8 cellular contexts compared by ENCODE assay signal in genomic region chr1:21937034-21937371, GRCh38. TPM values are rescaled to one million over a fixed set of nuclear protein-coding genes. Genes with fewer than 3 reads are reported as not detected.
DNase-seq lines count a peak whose midpoint lies in the region; ATAC-seq, FAIRE-seq and TF ChIP-seq lines count a peak whose summit lies in the region.

Gene HSPG2, minus strand, starts transcription at chr1:21937310. Its CDS starts 93 bp downstream, at chr1:21937217.

- H3K27me3 ChIP-seq in CD4-positive, CD25-positive, alpha-beta regulatory T cell (ENCODE audit: control insufficient read depth, insufficient read depth, low read length): peaks cover 2% of the 10 kb centered on the region
- H3K27me3 ChIP-seq in NT2/D1 (ENCODE audit: insufficient read depth, insufficient read length) (no peaks in the 10 kb centered on the region), endothelial cell of umbilical vein (ENCODE audit: control insufficient read depth in 2 of 2, insufficient read depth in 2 of 2, low read length in 2 of 2) (no peaks in the 10 kb centered on the region)

- H3K4me3 ChIP-seq in CD4-positive, CD25-positive, alpha-beta regulatory T cell (ENCODE audit: low read depth, low read length): peak within 1 kb of the TSS; percentile 67
- peak within 1 kb of the TSS; percentile 79 for H3K4me3 ChIP-seq in NT2/D1 (ENCODE audit: insufficient read length, low read depth)
- peak within 1 kb of the TSS; percentile 71 to 88 (median 81) for H3K4me3 ChIP-seq in endothelial cell of umbilical vein (replicated peaks in 1 of 3; ENCODE audit: insufficient read depth in 1 of 3, low read depth in 1 of 3, low read length in 3 of 3)

- H3K4me2 ChIP-seq in endothelial cell of umbilical vein (ENCODE audit: insufficient read depth, low read length): peak within 1 kb of the TSS; percentile 80

- H3K9me3 ChIP-seq in CD4-positive, CD25-positive, alpha-beta regulatory T cell (ENCODE audit: control insufficient read depth in 2 of 2, low read length in 2 of 2): no peaks in the 10 kb centered on the region
- no peaks in the 10 kb centered on the region for H3K9me3 ChIP-seq in NT2/D1 (ENCODE audit: insufficient read depth, low read length)
- no peaks in the 10 kb centered on the region for H3K9me3 ChIP-seq in endothelial cell of umbilical vein (replicated peaks; ENCODE audit: control insufficient read depth, insufficient read depth, low read length)

- dilution Hi-C loops in endothelial cell of umbilical vein (cut with MboI; ENCODE audit: extremely low pct_ligation_motif_present, low sequenced_read_pairs): no loop called here

- peak within 1 kb of the TSS; percentile 84 to 99 (median 92) for H3K4me3 Mint-ChIP-seq in CD4-positive, CD25-positive, alpha-beta regulatory T cell
- peak within 1 kb of the TSS; percentile 88 for H3K4me3 Mint-ChIP-seq in natural killer cell

- intact Hi-C loops in endothelial cell of umbilical vein (cut with micrococcal nuclease): loop anchor here (5.0 kb wide), 1 partner anchor 155 kb away; the partner anchor contains the start of gene USP48
- intact Hi-C loops in natural killer cell (cut with micrococcal nuclease): no loop called here

- no peaks in the 10 kb centered on the region for H4K20me1 ChIP-seq in endothelial cell of umbilical vein (replicated peaks; ENCODE audit: control insufficient read depth, extremely low read depth, insufficient read depth, low read length)

- no peaks in the 10 kb centered on the region for H3K9me3 Mint-ChIP-seq in CD4-positive, CD25-positive, alpha-beta regulatory T cell
- H3K9me3 Mint-ChIP-seq in natural killer cell: no peaks in the 10 kb centered on the region

- no peaks in the 10 kb centered on the region for H3K36me3 ChIP-seq in CD4-positive, CD25-positive, alpha-beta regulatory T cell (ENCODE audit: control insufficient read depth, insufficient read depth, low read length)
- H3K36me3 ChIP-seq in NT2/D1 (ENCODE audit: insufficient read depth, insufficient read length, low read length) (peaks cover 19% of the 10 kb centered on the region), endothelial cell of umbilical vein (ENCODE audit: control insufficient read depth in 2 of 2, extremely low read depth in 1 of 2, insufficient read depth in 2 of 2, low read length in 2 of 2) (peaks cover 9 to 13% of the 10 kb centered on the region in 2 experiments)

- H3K79me2 ChIP-seq in endothelial cell of umbilical vein (ENCODE audit: control insufficient read depth, insufficient read depth, low read length): peaks cover 52% of the 10 kb centered on the region

- peaks cover 10% of the 10 kb centered on the region for H3K4me1 ChIP-seq in CD4-positive, CD25-positive, alpha-beta regulatory T cell (ENCODE audit: control insufficient read depth, insufficient read depth, low read length, poor library complexity, severe bottlenecking)
- H3K4me1 ChIP-seq in NT2/D1 (ENCODE audit: insufficient read depth, insufficient read length): peaks cover 23% of the 10 kb centered on the region
- H3K4me1 ChIP-seq in endothelial cell of umbilical vein (ENCODE audit: control insufficient read depth, extremely low read depth, insufficient read depth, low read length): peaks cover 52% of the 10 kb centered on the region

- TF ChIP-seq CTCF in endothelial cell of umbilical vein (IDR thresholded peaks at IDR 0.05; ENCODE audit: extremely low read depth in 1 of 2, insufficient read depth in 1 of 2, low read depth in 1 of 2, low read length in 2 of 2): no peak
- TF ChIP-seq CTCF in natural killer cell (IDR thresholded peaks at IDR 0.05): no peak

- H3K27me3 Mint-ChIP-seq in CD4-positive, CD25-positive, alpha-beta regulatory T cell: peaks cover 35% of the 10 kb centered on the region
- H3K27me3 Mint-ChIP-seq in natural killer cell (ENCODE audit: low read depth in 2 of 2): peaks cover 0 to 29% of the 10 kb centered on the region in 2 donors

- CTCF ChIA-PET in endothelial cell of umbilical vein (lab: Charles Lee): interaction anchor here (0.7 to 10.8 kb wide), 4 partner anchors 12 to 37 kb away, joined by 3 to 95 read pairs (median 4); no protein-coding TSS in a partner anchor

- H3K4me1 Mint-ChIP-seq in CD4-positive, CD25-positive, alpha-beta regulatory T cell: peaks cover 0 to 23% (median 6%) of the 10 kb centered on the region in 4 donors
- peaks cover 7 to 13% of the 10 kb centered on the region in 2 donors for H3K4me1 Mint-ChIP-seq in natural killer cell

- no peak within 1 kb of the TSS for H2AFZ ChIP-seq in endothelial cell of umbilical vein (ENCODE audit: low read depth, low read length)

- no peak for FAIRE-seq in endothelial cell of umbilical vein (lab: Jason Lieb, UNC)

- peaks cover 4% of the 10 kb centered on the region for H3K36me3 Mint-ChIP-seq in CD4-positive, CD25-positive, alpha-beta regulatory T cell
- no peaks in the 10 kb centered on the region for H3K36me3 Mint-ChIP-seq in natural killer cell

- peak; percentile 28 to 33 for ATAC-seq in CD4-positive, CD25-positive, alpha-beta regulatory T cell (ENCODE audit: low read depth in 2 of 2)
- ATAC-seq in natural killer cell (no peak), HG03354 (IDR thresholded peaks at IDR 0.05; ENCODE audit: poor library complexity, severe bottlenecking, unreplicated experiment) (no peak)

- no peaks in the 10 kb centered on the region for H3K9me1 ChIP-seq in endothelial cell of umbilical vein (replicated peaks; ENCODE audit: control insufficient read depth, extremely low read depth, insufficient read depth, low read length)

- no peak within 1 kb of the TSS for H3K27ac ChIP-seq in CD4-positive, CD25-positive, alpha-beta regulatory T cell (ENCODE audit: insufficient read depth, low read length, poor library complexity, severe bottlenecking)
- H3K27ac ChIP-seq in endothelial cell of umbilical vein (ENCODE audit: insufficient read depth, low read depth, low read length): peak within 1 kb of the TSS; percentile 98

- POLR2A ChIA-PET in endothelial cell of umbilical vein (lab: Charles Lee): interaction anchor here (0.6 to 1.8 kb wide), 4 partner anchors 21 to 37 kb away, joined by 3 to 9 read pairs (median 4); no protein-coding TSS in a partner anchor

- BruUV-seq in endothelial cell of umbilical vein (replicated peaks; lab: Mats Ljungman, UMichigan): no TSS peak

- peak within 1 kb of the TSS; percentile 94 for H3K9ac ChIP-seq in NT2/D1 (ENCODE audit: insufficient read length, low read depth)
- H3K9ac ChIP-seq in endothelial cell of umbilical vein (replicated peaks; ENCODE audit: extremely low read depth, insufficient read depth, low read length): peak within 1 kb of the TSS; percentile 94

- TF ChIP-seq POLR2A in endothelial cell of umbilical vein (IDR thresholded peaks at IDR 0.05; ENCODE audit: low read depth, low read length): no peak

- peak within 1 kb of the TSS in 2 of 3 donors; percentile 40 to 92 for H3K27ac Mint-ChIP-seq in CD4-positive, CD25-positive, alpha-beta regulatory T cell
- H3K27ac Mint-ChIP-seq in natural killer cell: peak within 1 kb of the TSS in 1 of 2 donors; percentile 79

- no peak for DNase-seq in CD4-positive, CD25-positive, alpha-beta regulatory T cell
- DNase-seq in NT2/D1 (ENCODE audit: low read depth, low spot score): no peak
- DNase-seq in endothelial cell of umbilical vein (ENCODE audit: low read depth, low spot score): no peak
- no peak for DNase-seq in natural killer cell
- DNase-seq in HuH-7 (ENCODE audit: low spot score): no peak
- no peak for DNase-seq in stimulated activated CD4-positive, alpha-beta T cell treated with anti-CD3 and anti-CD28 coated beads, Interleukin-2, amount 100 ng/mL, for 24 hours
- DNase-seq in hepatic stellate cell (ENCODE audit: low spot score): no peak

TF ChIP-seq in endothelial cell of umbilical vein, 7 proteins besides CTCF, POLR2A, EP300 and RAD21:
- TF ChIP-seq GATA2 (IDR thresholded peaks at IDR 0.05; ENCODE audit: insufficient read depth, insufficient read length, low read depth, low read length) (no peak), MAX (IDR thresholded peaks at IDR 0.05; ENCODE audit: insufficient read depth, insufficient read length) (no peak), FOS (IDR thresholded peaks at IDR 0.05; ENCODE audit: borderline replicate concordance, insufficient read depth, low read length) (no peak), JUN (IDR thresholded peaks at IDR 0.05; ENCODE audit: borderline replicate concordance, insufficient read depth, insufficient read length, low read depth) (no peak), MYC (IDR thresholded peaks at IDR 0.05; ENCODE audit: low read depth, low read length) (no peak), EZH2 (IDR thresholded peaks at IDR 0.05; ENCODE audit: borderline replicate concordance, low read depth, low read length, severe bottlenecking) (no peak), POLR2AphosphoS5 (IDR thresholded peaks at IDR 0.05; ENCODE audit: insufficient read depth, low read depth, low read length) (no peak)

RNA-seq across cellular contexts. Expression of gene HSPG2, which starts in this region (rescaled TPM):
- total RNA-seq in CD4-positive, CD25-positive, alpha-beta regulatory T cell: 3.2 TPM
- under 1 TPM in 3 of 4 donors, not detected in 1; 0.05 to 0.23 (median 0.10) TPM for polyA plus RNA-seq in CD4-positive, CD25-positive, alpha-beta regulatory T cell
- 3,499 and 3,960 TPM in 2 replicates for total RNA-seq in endothelial cell of umbilical vein
- polyA plus RNA-seq in endothelial cell of umbilical vein: 734 and 849 TPM in 2 replicates
- polyA plus RNA-seq in endothelial cell of umbilical vein (2011; cell fraction: cytosol; rRNA removed): 751 and 1,165 TPM in 2 replicates
- polyA plus RNA-seq in endothelial cell of umbilical vein (2011; cell fraction: nucleus; rRNA removed): 1,616 and 1,967 TPM in 2 replicates
- polyA plus RNA-seq in endothelial cell of umbilical vein (2012): 1,500 and 2,412 TPM in 2 replicates
- polyA minus RNA-seq in endothelial cell of umbilical vein: 1,494 and 1,598 TPM in 2 replicates
- 16.5 TPM for polyA minus RNA-seq in endothelial cell of umbilical vein (2011; cell fraction: cytosol; rRNA and poly(A)+ RNA removed)
- polyA minus RNA-seq in endothelial cell of umbilical vein (2011; cell fraction: nucleus; rRNA and poly(A)+ RNA removed): 1,216 and 2,140 TPM in 2 replicates
- total RNA-seq in natural killer cell: under 1 TPM; 0.54 to 0.93 (median 0.90) TPM

Comparison
In these comparisons a context has a peak if more than half of its experiments do, and no peak if none do; other contexts are left out.
1. RNA of gene HSPG2 (total RNA-seq): 3,499 to 3,960 TPM in endothelial cell of umbilical vein; 3.2 TPM in CD4-positive, CD25-positive, alpha-beta regulatory T cell (single experiment) and 0.54 to 0.93 TPM in natural killer cell; every median in the first group is over 100 times any median in the second.
2. RNA of gene HSPG2 (polyA plus RNA-seq): 734 to 2,412 TPM in endothelial cell of umbilical vein; 0.05 to 0.23 TPM in CD4-positive, CD25-positive, alpha-beta regulatory T cell; every median in the first group is over 100 times any median in the second.
3. ATAC-seq: peak in CD4-positive, CD25-positive, alpha-beta regulatory T cell (2 of 2); none in natural killer cell (0 of 3) and HG03354 (single experiment).
4. Peak in every context shown above with its lines, with median percentiles within 50 percentile points of each other: H3K4me3 ChIP-seq.